ENCODE assay signal across 11 cellular contexts in the genomic region with DNA sequence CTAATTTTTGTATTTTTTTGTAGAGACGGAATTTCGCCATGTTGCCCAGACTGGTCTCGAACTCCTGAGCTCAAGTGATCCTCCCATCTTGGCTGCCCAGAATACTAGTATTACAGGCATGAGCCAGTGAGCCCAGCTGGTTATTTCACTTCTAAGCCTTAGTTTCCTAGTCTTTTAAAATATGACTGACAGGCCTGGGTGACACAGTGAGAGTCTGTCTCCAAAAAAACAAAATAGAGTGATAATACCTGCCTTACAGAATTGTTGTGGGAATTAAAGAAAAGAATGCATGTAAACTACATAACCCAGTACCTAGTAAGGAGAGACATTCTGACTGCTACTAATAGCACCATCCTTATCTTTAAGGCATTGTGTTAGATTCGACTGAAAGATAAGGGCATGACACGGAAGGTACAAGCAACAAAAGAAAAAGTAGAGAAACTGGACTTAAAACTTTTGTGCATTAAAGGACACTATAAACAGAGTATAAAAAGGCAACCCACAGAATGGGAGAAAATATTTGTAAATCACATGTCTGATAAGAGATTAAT. TPM values are rescaled to one million over a fixed set of nuclear protein-coding genes. Genes with fewer than 3 reads are reported as not detected.
DNase-seq lines count a peak whose midpoint lies in the region; ATAC-seq and TF ChIP-seq lines count a peak whose summit lies in the region.
"Had no signal": no experiment of that assay in that cellular context is flagged by ENCODE, and none has a peak within 500 bp of the region (broad histone marks: within the 10 kb centered on the region; RNA-seq: fewer than 3 reads in every experiment).

No MANE protein-coding gene starts in this region.

- H3K4me1 Mint-ChIP-seq in T-helper 17 cell, result peaks cover 58% of the 10 kb centered on the region

- H2AFZ ChIP-seq in MM.1S (ENCODE audit: low read length), result no peak overlapping the region

- H3K27ac Mint-ChIP-seq in T-helper 17 cell, result peak overlapping the region; percentile 97

- H3K4me3 ChIP-seq in GM08714 (ENCODE audit: low read length) (peak overlapping the region; percentile 60; the same call in 1 of the 2 replicates), skeletal muscle satellite cell (ENCODE audit: low read length) (no peak overlapping the region), MM.1S (ENCODE audit: low read length) (no peak overlapping the region)

- H3K27me3 Mint-ChIP-seq in T-helper 17 cell, result no peaks in the 10 kb centered on the region

- ATAC-seq in T-helper 17 cell (no peak), esophagus mucosa (peak; percentile 24), HG03432 (IDR thresholded peaks at IDR 0.05; ENCODE audit: unreplicated experiment) (no peak), GM19452 (IDR thresholded peaks at IDR 0.05; ENCODE audit: unreplicated experiment) (no peak)

- H4K20me1 ChIP-seq in MM.1S (ENCODE audit: insufficient read depth, low read length), result no peaks in the 10 kb centered on the region

- no peak overlapping the region for H3K9ac ChIP-seq in skeletal muscle satellite cell (ENCODE audit: low read depth, low read length)
- no peak overlapping the region for H3K9ac ChIP-seq in MM.1S (ENCODE audit: low read length)
- H3K9ac ChIP-seq: KMS-11 had no signal

- CTCF ChIA-PET in GM10248 (lab: Yijun Ruan, JAX), result interaction anchor here (1.2 kb wide), 2 partner anchors 25 to 70 kb away, joined by 3 to 8 read pairs; no protein-coding TSS in a partner anchor

- peaks cover 85% of the 10 kb centered on the region for H3K79me2 ChIP-seq in MM.1S (ENCODE audit: low read length)

- H3F3A ChIP-seq in MM.1S (ENCODE audit: insufficient read depth, low read length), result peaks cover 13% of the 10 kb centered on the region

- H3K9me3 ChIP-seq in T-helper 17 cell (ENCODE audit: control insufficient read depth, low read length, poor library complexity, severe bottlenecking) (no peaks in the 10 kb centered on the region), skeletal muscle satellite cell (replicated peaks; ENCODE audit: low read length) (no peaks in the 10 kb centered on the region), MM.1S (replicated peaks; ENCODE audit: insufficient read depth, low read length) (no peaks in the 10 kb centered on the region)

- H3K27me3 ChIP-seq in skeletal muscle satellite cell (ENCODE audit: control insufficient read depth, insufficient read depth, low read length) (no peaks in the 10 kb centered on the region), MM.1S (replicated peaks; ENCODE audit: insufficient read depth, low read length) (no peaks in the 10 kb centered on the region)

- peak overlapping the region; percentile 89 for H3K4me3 Mint-ChIP-seq in T-helper 17 cell

- H3K4me2 ChIP-seq in skeletal muscle satellite cell (ENCODE audit: low read length) (peak overlapping the region; percentile 74), MM.1S (ENCODE audit: low read depth, low read length) (no peak overlapping the region)
- H3K4me2 ChIP-seq: KMS-11 had no signal

- DNase-seq in T-helper 17 cell (no peak), MM.1S (no peak), GM10248 (ENCODE audit: extremely low spot score) (no peak)
- DNase-seq: DMS 273 treated with DMSO at 0.1 percent for 48 hours, NCI-H2171 had no signal

- H3K36me3 ChIP-seq in skeletal muscle satellite cell (ENCODE audit: insufficient read depth, low read length), result peaks cover 4% of the 10 kb centered on the region
- H3K36me3 ChIP-seq in MM.1S (replicated peaks; ENCODE audit: insufficient read depth, low read length), result no peaks in the 10 kb centered on the region

- TF ChIP-seq CTCF in MM.1S (IDR thresholded peaks at IDR 0.05; ENCODE audit: low read length) (no peak), GM10248 (IDR thresholded peaks at IDR 0.05; ENCODE audit: control extremely low read depth, extremely low read depth, low read depth, missing control alignments) (no peak)

- H3K9me2 ChIP-seq in MM.1S (replicated peaks; ENCODE audit: insufficient read depth, low read length), result no peaks in the 10 kb centered on the region

- peaks cover 2% of the 10 kb centered on the region for H3K36me3 Mint-ChIP-seq in T-helper 17 cell (ENCODE audit: low read depth)

- no peak overlapping the region for H3K27ac ChIP-seq in MM.1S (ENCODE audit: low read length)
- H3K27ac ChIP-seq: KMS-11 had no signal

- H3K4me1 ChIP-seq in skeletal muscle satellite cell (ENCODE audit: control insufficient read depth, insufficient read depth, low read length) (peaks cover 37% of the 10 kb centered on the region), MM.1S (ENCODE audit: low read length) (peaks cover 26% of the 10 kb centered on the region)

- POLR2A ChIA-PET in GM10248 (lab: Yijun Ruan, JAX), result no interaction called here

RNA-seq across cellular contexts. Expression of gene TOM1L2, which starts 11.6 kb away (rescaled TPM):
- total RNA-seq in T-helper 17 cell (10 to 100 TPM; 42.2 to 44.2 TPM), esophagus mucosa (78.3 TPM)
- total RNA-seq in skeletal muscle satellite cell (2012; rRNA removed), result 21.5 and 25.8 TPM in 2 replicates

RNA-seq across cellular contexts. Expression of gene DRC3, which starts 12.1 kb away (rescaled TPM):
- not detected for total RNA-seq in T-helper 17 cell
- 0.56 TPM for total RNA-seq in esophagus mucosa
- 0.76 and 1.7 TPM in 2 replicates for total RNA-seq in skeletal muscle satellite cell (2012; rRNA removed)
